In the genomic region with DNA sequence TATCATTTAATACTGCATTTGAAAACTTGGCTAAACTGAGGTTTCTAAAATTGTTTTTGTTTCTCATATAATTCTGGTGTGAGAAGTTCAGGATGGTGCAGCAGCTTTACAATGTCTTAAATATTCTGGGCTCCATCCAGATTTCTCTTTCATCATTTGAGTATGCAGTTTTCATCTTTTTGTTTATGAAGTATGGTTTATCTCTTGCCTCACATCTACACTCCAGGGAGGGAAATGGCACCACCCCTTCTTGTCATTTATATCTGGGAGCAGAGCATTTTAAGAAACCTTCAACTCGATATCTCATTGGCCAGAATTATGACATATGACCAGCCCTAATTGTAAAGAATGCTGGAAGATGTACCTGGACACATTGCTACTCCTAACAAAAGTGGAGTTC, we compare ENCODE assay signal across 26 cellular contexts.
"Had no signal": no experiment of that assay in that cellular context is flagged by ENCODE, and none has a peak within 500 bp of the region (broad histone marks: within the 10 kb centered on the region; RNA-seq: fewer than 3 reads in every experiment).

No MANE protein-coding gene starts in this region.

- DNase-seq: activated CD4-positive, alpha-beta T cell treated with anti-CD3 and anti-CD28 coated beads, Interleukin-2, amount 50 U/mL, for 1 hour; activated CD4-positive, CD25-positive, alpha-beta regulatory T cell treated with anti-CD3 and anti-CD28 coated beads, Interleukin-2, amount 50 U/mL, for 72 hours; activated gamma-delta T cell treated with Interleukin-2 at 50 U/mL for 16 hours; amygdala; dorsolateral prefrontal cortex; head of caudate nucleus; hypothalamus; left ventricle myocardium superior; mammary epithelial cell; retina; sigmoid colon; stimulated activated CD4-positive, alpha-beta T cell treated with anti-CD3 and anti-CD28 coated beads, Interleukin-2, amount 100 ng/mL, for 48 hours; stimulated activated CD8-positive, alpha-beta memory T cell treated with anti-CD3 and anti-CD28 coated beads, Interleukin-4, amount 100 ng/mL, for 48 hours; stimulated activated naive CD4-positive, alpha-beta T cell; SW 1271; testis; trophoblast cell; uterus; WERI-Rb-1 had no signal

- H3K4me3 Mint-ChIP-seq: activated naive CD8-positive, alpha-beta T cell; natural killer cell treated with Interleukin-12 subunit alpha and Interleukin-12 subunit beta and Interleukin-15 and Interleukin-18, amount 100 ng/mL, for 72 hours had no signal

- H3K36me3 ChIP-seq: uterus had no signal

- H3K27ac ChIP-seq: dorsolateral prefrontal cortex, epithelial cell of prostate, SK-N-MC, testis, uterus, WERI-Rb-1 had no signal

- H3K27me3 ChIP-seq: dorsolateral prefrontal cortex, gastroesophageal sphincter, sigmoid colon, testis, uterus had no signal

- H3K9me3 Mint-ChIP-seq: natural killer cell treated with Interleukin-12 subunit alpha and Interleukin-12 subunit beta and Interleukin-15 and Interleukin-18, amount 100 ng/mL, for 72 hours had no signal

- H3K4me3 ChIP-seq: dorsolateral prefrontal cortex, gastroesophageal sphincter, sigmoid colon, SK-N-MC, testis, uterus had no signal

- H3K27ac Mint-ChIP-seq: activated naive CD8-positive, alpha-beta T cell; progenitor cell of endocrine pancreas had no signal

- H3K27me3 Mint-ChIP-seq: activated naive CD8-positive, alpha-beta T cell; natural killer cell treated with Interleukin-12 subunit alpha and Interleukin-12 subunit beta and Interleukin-15 and Interleukin-18, amount 100 ng/mL, for 72 hours; progenitor cell of endocrine pancreas had no signal

- H3K9me3 ChIP-seq: gastroesophageal sphincter, sigmoid colon, testis, uterus had no signal

- H3K4me1 ChIP-seq: testis, uterus had no signal

- FAIRE-seq: islet of Langerhans had no signal
